ENCODE assay signal across 8 cellular contexts in the genomic region with DNA sequence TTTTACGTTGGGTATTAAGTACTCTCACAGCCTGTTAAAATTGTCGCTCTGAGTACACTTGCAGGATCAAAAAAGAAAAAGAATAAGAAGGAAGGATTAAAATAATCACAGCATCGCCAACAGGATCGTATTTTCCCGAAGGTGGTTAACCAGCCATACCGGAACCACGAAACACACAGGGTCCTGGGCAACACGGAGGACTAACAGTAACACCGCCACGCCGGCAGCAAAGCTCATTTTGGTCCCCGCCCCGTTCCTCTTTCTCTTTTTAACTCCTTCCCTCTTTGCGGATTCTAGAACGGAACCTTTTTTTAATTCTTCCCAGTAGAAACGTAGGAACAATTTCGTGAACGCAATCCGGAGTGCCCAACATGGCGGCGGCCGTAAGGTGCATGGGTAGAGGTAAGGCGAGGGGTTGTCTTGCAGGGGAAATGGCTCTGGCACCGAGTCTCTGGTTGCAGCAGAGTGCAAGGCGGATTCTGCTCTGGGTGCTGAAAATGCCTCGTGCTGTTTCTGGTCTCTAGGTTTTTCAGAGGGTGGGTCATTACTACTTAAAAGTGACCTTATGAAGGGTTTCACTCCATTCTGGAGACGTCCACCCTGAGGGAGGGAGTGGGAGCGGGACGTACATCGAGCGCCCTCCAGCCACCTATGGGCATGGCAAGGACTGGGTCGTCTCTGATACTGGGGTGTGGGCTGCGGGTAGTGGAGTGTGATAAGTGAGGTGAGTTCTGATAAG. TPM values are rescaled to one million over a fixed set of nuclear protein-coding genes. Genes with fewer than 3 reads are reported as not detected.
DNase-seq lines count a peak whose midpoint lies in the region; ATAC-seq and TF ChIP-seq lines count a peak whose summit lies in the region.

Gene MRPL1 (plus strand): TSS at position 353 of the 739 bp plus-strand sequence. CDS start 19 bp downstream, at position 372.

- intact Hi-C loops in A673 (cut with micrococcal nuclease; ENCODE audit: unreplicated experiment), result no loop called here
- intact Hi-C loops in breast epithelium (cut with DNase I; ENCODE audit: low total_unique reads), result loop anchor here (10.0 kb wide), 1 partner anchor 48 kb away; the partner anchor contains the start of gene CNOT6L

- no peaks in the 10 kb centered on the region for H3K36me3 ChIP-seq in A673 (ENCODE audit: insufficient read depth, low read length, poor library complexity, severe bottlenecking)
- no peaks in the 10 kb centered on the region for H3K36me3 ChIP-seq in breast epithelium

- H3K27me3 ChIP-seq in A673 (replicated peaks; ENCODE audit: insufficient read depth, low read depth, low read length, poor library complexity) (no peaks in the 10 kb centered on the region), breast epithelium (no peaks in the 10 kb centered on the region)

- TF ChIP-seq POLR2A in breast epithelium (IDR thresholded peaks at IDR 0.05), result peak; percentile 25

- H3K4me3 ChIP-seq in A673 (ENCODE audit: low read depth, low read length, poor library complexity, severe bottlenecking) (peak within 1 kb of the TSS; percentile 72), breast epithelium (peak within 1 kb of the TSS; percentile 57 to 82 (median 82)), iPS-18c (ENCODE audit: insufficient read depth, low read depth, low read length) (peak within 1 kb of the TSS; percentile 85), skin epidermis (peak within 1 kb of the TSS; percentile 50 to 77 (median 61))

- BruUV-seq in A673 (replicated peaks; lab: Mats Ljungman, UMichigan), result no TSS peak

- H3K9me3 ChIP-seq in A673 (ENCODE audit: low read depth, low read length, poor library complexity, severe bottlenecking) (no peaks in the 10 kb centered on the region), breast epithelium (no peaks in the 10 kb centered on the region), iPS-18c (ENCODE audit: control insufficient read depth, insufficient read depth, low read length) (no peaks in the 10 kb centered on the region)

- ATAC-seq in GM18870 (IDR thresholded peaks at IDR 0.05; ENCODE audit: unreplicated experiment) (peak; percentile 83), HG03135 (IDR thresholded peaks at IDR 0.05; ENCODE audit: unreplicated experiment) (peak; percentile 82)

- peak within 1 kb of the TSS; percentile 91 for H3K27ac ChIP-seq in A673 (ENCODE audit: low read depth, low read length, poor library complexity, severe bottlenecking)
- peak within 1 kb of the TSS; percentile 96 for H3K27ac ChIP-seq in VCaP
- peak within 1 kb of the TSS; percentile 94 to 96 for H3K27ac ChIP-seq in breast epithelium
- H3K27ac ChIP-seq in skin epidermis, result peak within 1 kb of the TSS; percentile 83 to 99 (median 95)

- POLR2A ChIA-PET in A673 (lab: Charles Lee; ENCODE audit: low non-redundant PET), result interaction anchor here (0.5 kb wide), 1 partner anchor 1053 kb away, joined by 3 read pairs; no protein-coding TSS in a partner anchor

- DNase-seq in A673 (ENCODE audit: low spot score) (peak; percentile 92), NCI-H2196 treated with DMSO at 0.1 percent for 48 hours (lab: John Stamatoyannopoulos, UW; ENCODE audit: unreplicated experiment) (peak; percentile 81), breast epithelium (ENCODE audit: low spot score in 2 of 2) (peak; percentile 87 to 89)

- H3K4me1 ChIP-seq in A673 (ENCODE audit: insufficient read depth, low read length, poor library complexity, severe bottlenecking) (no peaks in the 10 kb centered on the region), breast epithelium (no peaks in the 10 kb centered on the region)

- CTCF ChIA-PET in A673 (lab: Charles Lee), result interaction anchor here (0.5 kb wide), 1 partner anchor 10 kb away, joined by 5 read pairs; no protein-coding TSS in a partner anchor

- TF ChIP-seq CTCF in A673 (conservative IDR thresholded peaks at IDR 0.05; ENCODE audit: low read depth, low read length) (no peak), VCaP (conservative IDR thresholded peaks at IDR 0.05) (peak; percentile 34; the same call in 1 of the 2 replicates), breast epithelium (IDR thresholded peaks at IDR 0.05) (peak in 1 of 3 donors; percentile 22)

RNA-seq across cellular contexts. Expression of gene MRPL1, which starts in this region (rescaled TPM):
- 32.2 and 33.5 TPM in 2 replicates for total RNA-seq in A673 (2021)
- 10 to 100 TPM; 17.1 to 26.3 (median 21.0) TPM for total RNA-seq in breast epithelium

Comparison
In these comparisons a context has a peak if more than half of its experiments do, and no peak if none do; other contexts are left out.
1. Peak in every context shown above with its lines: DNase-seq, ATAC-seq, H3K4me3 ChIP-seq and H3K27ac ChIP-seq.